ENCODE assay signal across 19 cellular contexts in the genomic region with DNA sequence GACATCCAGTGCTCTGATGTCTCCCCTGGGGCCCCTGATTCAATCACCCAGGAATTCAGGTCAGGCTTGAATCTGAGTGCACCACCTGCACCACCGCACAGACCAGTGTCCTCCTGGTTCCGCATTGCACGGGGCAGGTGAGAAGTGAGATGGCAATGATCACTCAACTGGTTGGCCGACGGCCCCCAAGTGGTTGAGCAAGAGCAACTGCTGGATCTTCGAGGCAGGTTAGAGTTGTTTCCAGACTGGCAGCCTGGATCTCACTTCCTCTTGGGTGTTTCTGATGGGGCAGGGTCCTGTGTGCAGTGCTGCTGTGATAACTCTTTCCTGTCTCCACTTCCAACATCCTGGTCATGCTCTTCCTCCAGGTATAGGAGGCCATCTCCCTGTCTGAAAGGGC. TPM values are rescaled to one million over a fixed set of nuclear protein-coding genes. Genes with fewer than 3 reads are reported as not detected.
DNase-seq lines count a peak whose midpoint lies in the region; ATAC-seq, FAIRE-seq and TF ChIP-seq lines count a peak whose summit lies in the region.
"Had no signal": no experiment of that assay in that cellular context is flagged by ENCODE, and none has a peak within 500 bp of the region (broad histone marks: within the 10 kb centered on the region; RNA-seq: fewer than 3 reads in every experiment).

No MANE protein-coding gene starts in this region.

- no peak overlapping the region for H3K9ac ChIP-seq in GM12878 (ENCODE audit: control insufficient read depth, insufficient read depth, low read length)
- no peak overlapping the region for H3K9ac ChIP-seq in neuronal stem cell (ENCODE audit: low read depth, low read length, poor library complexity)

- H2BK12ac ChIP-seq in neuronal stem cell (ENCODE audit: low read length), result no peak overlapping the region

- H2BK5ac ChIP-seq in neuronal stem cell (ENCODE audit: low read length), result no peak overlapping the region

- H3K4me3 ChIP-seq in GM12878 (no peak overlapping the region), neuronal stem cell (ENCODE audit: low read length in 2 of 2) (no peak overlapping the region)
- H3K4me3 ChIP-seq: HAP-1, PC-9 had no signal

- TF ChIP-seq CTCF in GM12878 (IDR thresholded peaks at IDR 0.05 in 2 of 3, conservative IDR thresholded peaks at IDR 0.05 in 1 of 3; ENCODE audit: control insufficient read depth in 2 of 3, extremely low read depth in 1 of 3, insufficient read depth in 1 of 3, low read depth in 3 of 3, low read length in 3 of 3) (no peak), GM13977 (IDR thresholded peaks at IDR 0.05; ENCODE audit: extremely low read depth, insufficient read depth, missing control alignments) (no peak)

- RAD21 ChIA-PET in GM12878 (lab: Charles Lee; ENCODE audit: unreplicated experiment), result no interaction called here

- no peak overlapping the region for H2BK15ac ChIP-seq in neuronal stem cell (ENCODE audit: low read length)

- peak overlapping the region; percentile 32 for H3K23ac ChIP-seq in neuronal stem cell (ENCODE audit: low read depth, low read length, poor library complexity)

- H3K79me1 ChIP-seq in neuronal stem cell (ENCODE audit: low read depth, low read length), result no peaks in the 10 kb centered on the region

- no peak for TF ChIP-seq EP300 in GM12878 (IDR thresholded peaks at IDR 0.05; ENCODE audit: borderline replicate concordance in 1 of 2, control insufficient read depth in 1 of 2, low read depth in 2 of 2, low read length in 2 of 2)

- H4K8ac ChIP-seq in neuronal stem cell (ENCODE audit: low read depth, low read length), result no peak overlapping the region

- no peak overlapping the region for H3K18ac ChIP-seq in neuronal stem cell (ENCODE audit: low read length)

- H3K9me3 ChIP-seq in GM12878 (replicated peaks; ENCODE audit: control insufficient read depth, insufficient read depth, low read length), result no peaks in the 10 kb centered on the region
- H3K9me3 ChIP-seq in neuronal stem cell (replicated peaks in 1 of 2; ENCODE audit: control insufficient read depth in 2 of 2, insufficient read depth in 1 of 2, low read depth in 1 of 2, low read length in 2 of 2), result no peaks in the 10 kb centered on the region
- H3K9me3 ChIP-seq: HAP-1 had no signal

- TF ChIP-seq POLR2A in GM12891 (IDR thresholded peaks at IDR 0.05; ENCODE audit: low read depth, low read length) (no peak), GM12878 (IDR thresholded peaks at IDR 0.05; ENCODE audit: low read depth, low read length) (no peak)

- DNase-seq in NCI-H510A treated with DMSO at 0.1 percent for 48 hours (lab: John Stamatoyannopoulos, UW) (peak; percentile 36), NCI-H510A (lab: John Stamatoyannopoulos, UW) (no peak), GM12891 (ENCODE audit: insufficient read length, low spot score) (no peak), GM12878 (ENCODE audit: low read depth, low spot score) (no peak), neuronal stem cell (ENCODE audit: low spot score) (no peak), GM13977 (ENCODE audit: low spot score) (no peak)
- DNase-seq: Calu3, DMS79 treated with DMSO at 0.1 percent for 48 hours, MM.1S, NCI-H1105 treated with DMSO at 0.1 percent for 48 hours, NCI-H187, NCI-H2171 treated with DMSO at 0.1 percent for 48 hours, NCI-H524 treated with DMSO at 0.1 percent for 48 hours, PC-9 had no signal

- TF ChIP-seq RAD21 in GM12878 (IDR thresholded peaks at IDR 0.05; ENCODE audit: insufficient read depth, low read depth, low read length), result no peak

- POLR2A ChIA-PET in GM12878 (lab: Charles Lee), result no interaction called here

- H2AFZ ChIP-seq in GM12878 (ENCODE audit: control insufficient read depth, low read depth, low read length) (no peak overlapping the region), neuronal stem cell (ENCODE audit: low read length) (no peak overlapping the region)
- H2AFZ ChIP-seq: PC-9 had no signal

- no peak overlapping the region for H4K91ac ChIP-seq in neuronal stem cell (ENCODE audit: low read depth, low read length, poor library complexity)

- H3K27me3 ChIP-seq in GM12878 (replicated peaks in 1 of 2; ENCODE audit: control insufficient read depth in 2 of 2, insufficient read depth in 2 of 2, low read length in 1 of 2) (peaks cover 0 to 2% of the 10 kb centered on the region in 2 experiments; a peak in 2 of 4 replicates), neuronal stem cell (ENCODE audit: control insufficient read depth in 3 of 3, insufficient read depth in 3 of 3, low read depth in 1 of 3, low read length in 3 of 3) (peaks cover 0 to 30% (median 0%) of the 10 kb centered on the region in 3 experiments)

- no peaks in the 10 kb centered on the region for H3K36me3 ChIP-seq in GM12878 (ENCODE audit: control insufficient read depth in 2 of 2, insufficient read depth in 2 of 2, low read length in 1 of 2)
- H3K36me3 ChIP-seq in neuronal stem cell (replicated peaks in 1 of 2; ENCODE audit: control insufficient read depth in 2 of 2, insufficient read depth in 2 of 2, low read length in 2 of 2), result no peaks in the 10 kb centered on the region
- H3K36me3 ChIP-seq: HAP-1 had no signal

- in situ Hi-C loops in GM12878 (cut with MboI) (no loop called here), GM13977 (cut with MboI; ENCODE audit: low pct_unique_long_range_greater_than_20kb, low sequenced_read_pairs, unreplicated experiment) (no loop called here)

- no TSS peak for BruUV-seq in GM12878 (replicated peaks; lab: Mats Ljungman, UMichigan)

- no peak for ATAC-seq in GM12878
- ATAC-seq in GM21825 (IDR thresholded peaks at IDR 0.05; ENCODE audit: unreplicated experiment), result no peak
- ATAC-seq in GM18907 (IDR thresholded peaks at IDR 0.05; ENCODE audit: unreplicated experiment), result no peak

- no peak overlapping the region for H3K27ac ChIP-seq in GM12878 (ENCODE audit: control insufficient read depth, insufficient read depth)
- no peak overlapping the region for H3K27ac ChIP-seq in neuronal stem cell (replicated peaks; ENCODE audit: low read length)
- H3K27ac ChIP-seq: PC-9 had no signal

- H3K4ac ChIP-seq in neuronal stem cell (ENCODE audit: low read length), result no peak overlapping the region

- no peak overlapping the region for H2AK5ac ChIP-seq in neuronal stem cell (ENCODE audit: low read depth, low read length)

- CTCF ChIA-PET in GM12878 (lab: Yijun Ruan, JAX), result no interaction called here

- H2BK120ac ChIP-seq in neuronal stem cell (ENCODE audit: low read depth, low read length), result no peak overlapping the region

- H4K20me1 ChIP-seq in GM12878 (ENCODE audit: control insufficient read depth, insufficient read depth), result peaks cover 3% of the 10 kb centered on the region; the same call in 1 of the 2 replicates

- H3K4me2 ChIP-seq in GM12878 (ENCODE audit: control insufficient read depth, insufficient read depth), result no peak overlapping the region
- H3K4me2 ChIP-seq in neuronal stem cell (ENCODE audit: insufficient read depth, low read length, poor library complexity, severe bottlenecking), result no peak overlapping the region
- H3K4me2 ChIP-seq: PC-9 had no signal

- no peaks in the 10 kb centered on the region for H3K79me2 ChIP-seq in GM12878 (ENCODE audit: control insufficient read depth, insufficient read depth, low read length)

- FAIRE-seq in GM12891 (lab: Jason Lieb, UNC) (no peak), GM12878 (lab: Jason Lieb, UNC) (no peak)
- FAIRE-seq: G401.6 had no signal

- intact Hi-C loops in GM12878 (cut with micrococcal nuclease; ENCODE audit: unreplicated experiment), result no loop called here

- H3K14ac ChIP-seq in neuronal stem cell (ENCODE audit: low read length), result no peak overlapping the region

- 2% methylated on average over 6 of the region's 6 CpGs for WGBS in GM12878 (ENCODE audit: insufficient coverage, insufficient replicate concordance, low lambda C conversion rate, missing lambda C conversion rate)
- WGBS in neuronal stem cell (ENCODE audit: extremely low coverage in 2 of 2, insufficient read length in 2 of 2, insufficient replicate concordance in 1 of 2), 2 donors, result no CpG with 5 or more reads among the region's 6 CpGs

- no peaks in the 10 kb centered on the region for H3K4me1 ChIP-seq in GM12878 (ENCODE audit: control insufficient read depth, insufficient read depth, low read length)
- peaks cover 0 to 5% of the 10 kb centered on the region in 2 donors for H3K4me1 ChIP-seq in neuronal stem cell (ENCODE audit: control insufficient read depth in 2 of 2, insufficient read depth in 1 of 2, low read depth in 1 of 2, low read length in 2 of 2)
- H3K4me1 ChIP-seq: HAP-1 had no signal

- SMC1A ChIA-PET in GM12878 (lab: Charles Lee; ENCODE audit: uncharacterized antibody, unreplicated experiment), result no interaction called here

TF ChIP-seq in GM12891, 5 proteins besides CTCF, POLR2A, EP300 and RAD21:
- TF ChIP-seq TAF1 (IDR thresholded peaks at IDR 0.05; ENCODE audit: low read depth, low read length) (no peak), SPI1 (IDR thresholded peaks at IDR 0.05; ENCODE audit: low read depth, low read length) (peak; percentile 26; the same call in 1 of the 2 replicates)
TF ChIP-seq in GM12891: peak in this region for 1.

TF ChIP-seq in GM12878, 131 proteins besides CTCF, POLR2A, EP300 and RAD21:
- TF ChIP-seq, protein P1, sequence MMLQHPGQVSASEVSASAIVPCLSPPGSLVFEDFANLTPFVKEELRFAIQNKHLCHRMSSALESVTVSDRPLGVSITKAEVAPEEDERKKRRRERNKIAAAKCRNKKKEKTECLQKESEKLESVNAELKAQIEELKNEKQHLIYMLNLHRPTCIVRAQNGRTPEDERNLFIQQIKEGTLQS (IDR thresholded peaks at IDR 0.05; ENCODE audit: borderline replicate concordance, extremely low read depth, low read depth, low read length), result no peak
- TF ChIP-seq SPI1 (IDR thresholded peaks at IDR 0.05; ENCODE audit: borderline replicate concordance, insufficient read depth, low read depth, low read length), result peak; percentile 53

RNA-seq across cellular contexts. Expression of a gene that starts 50.4 kb away (rescaled TPM):
- polyA plus RNA-seq in GM12891 (2012; ENCODE audit: low read depth, missing spikeins), result 0.04 TPM
- total RNA-seq in GM12878 (2013; cell fraction: nucleolus; rRNA removed), result 0.34 and 0.38 TPM in 2 replicates
- total RNA-seq in GM12878 (2014; rRNA removed), result 0.06 and 0.11 TPM in 2 replicates
- 0.09 TPM in 2 replicates for total RNA-seq in GM12878 (2014; rRNA removed; fragmentation: Illumina TruSeq; extraction: Trizol)
- total RNA-seq in GM12878 (2021), result 0.05 and 0.08 TPM in 2 replicates
- 0.04 TPM for polyA plus RNA-seq in GM12878 (2011; ENCODE audit: low read depth)
- 0.04 TPM in 2 replicates for polyA plus RNA-seq in GM12878 (2011; rRNA removed)
- 0.06 and 0.07 TPM in 2 replicates for polyA plus RNA-seq in GM12878 (2011; cell fraction: cytosol; rRNA removed)
- 0.19 TPM in 2 replicates for polyA plus RNA-seq in GM12878 (2011; cell fraction: nucleus; rRNA removed)
- polyA plus RNA-seq in GM12878 (2012), result 0.04 TPM in 2 replicates
- 0.04 TPM in 1 of 2 replicates, not detected in the other for polyA plus RNA-seq in GM12878 (2014; fragmentation: Illumina TruSeq; extraction: Trizol)
- polyA plus RNA-seq in GM12878 (2014; fragmentation: Nextera tagmentation; extraction: Ambion mirVana), result not detected
- polyA plus RNA-seq in GM12878 (2014; rRNA removed), result 0.04 and 0.11 TPM in 2 replicates
- under 1 TPM in 1 of 2 experiments, not detected in 1; 0.05 TPM for polyA plus RNA-seq in GM12878 (2016; fragmentation: Nextera tagmentation; extraction: Ambion mirVana)
- 0.15 and 0.21 TPM in 2 replicates for polyA minus RNA-seq in GM12878 (2011; rRNA and poly(A)+ RNA removed)
- not detected in 2 replicates for polyA minus RNA-seq in GM12878 (2011; cell fraction: cytosol; rRNA and poly(A)+ RNA removed)
- 0.36 and 0.38 TPM in 2 replicates for polyA minus RNA-seq in GM12878 (2011; cell fraction: nucleus; rRNA and poly(A)+ RNA removed)
- polyA plus RNA-seq in neuronal stem cell (2013, experiment 1 of 2), result 0.01 TPM
- polyA plus RNA-seq in neuronal stem cell (2013, experiment 2 of 2), result 0.01 TPM
- total RNA-seq: Calu3, PC-9 had no signal
- polyA plus RNA-seq: CD14-positive monocyte had no signal
